In genomic region chr1:13543927-13544556, GRCh38 we compare ENCODE assay signal across 11 cellular contexts. TPM values are rescaled to one million over a fixed set of nuclear protein-coding genes. Genes with fewer than 3 reads are reported as not detected.
DNase-seq lines count a peak whose midpoint lies in the region; ATAC-seq and TF ChIP-seq lines count a peak whose summit lies in the region.
"Had no signal": no experiment of that assay in that cellular context is flagged by ENCODE, and none has a peak within 500 bp of the region (broad histone marks: within the 10 kb centered on the region; RNA-seq: fewer than 3 reads in every experiment).

No MANE protein-coding gene starts in this region.

- H3K4me1 ChIP-seq in smooth muscle cell (ENCODE audit: low read depth): peaks cover 1% of the 10 kb centered on the region

- DNase-seq in HFFc6: no peak
- DNase-seq in astrocyte of the spinal cord (ENCODE audit: low read depth, low spot score): peak; percentile 17
- DNase-seq in iPS-NIHi11 (ENCODE audit: low spot score): peak; percentile 51
- DNase-seq in smooth muscle cell (lab: John Stamatoyannopoulos, UW; ENCODE audit: unreplicated experiment): no peak
- DNase-seq in stimulated activated CD4-positive, alpha-beta T cell treated with anti-CD3 and anti-CD28 coated beads, Interleukin-15, amount 100 ng/mL, for 24 hours: no peak
- DNase-seq in NCI-H510A treated with DMSO at 0.1 percent for 48 hours (lab: John Stamatoyannopoulos, UW): no peak
- DNase-seq in amniotic stem cell (lab: John Stamatoyannopoulos, UW): no peak
- DNase-seq: activated effector memory CD4-positive, alpha-beta T cell treated with anti-CD3 and anti-CD28 coated beads, Interleukin-2, amount 50 U/mL, for 16 hours had no signal

- H3K4me3 ChIP-seq in astrocyte of the spinal cord (ENCODE audit: low read depth, low read length) (no peak overlapping the region), smooth muscle cell (no peak overlapping the region)

- H3K4me3 Mint-ChIP-seq in HFFc6: no peak overlapping the region

- no peaks in the 10 kb centered on the region for H3K36me3 Mint-ChIP-seq in HFFc6 (ENCODE audit: low read depth)

- 50% methylated on average over 14 of the region's 14 CpGs for WGBS in smooth muscle cell (ENCODE audit: low lambda C conversion rate)

- peaks cover 6% of the 10 kb centered on the region for H3K27me3 Mint-ChIP-seq in HFFc6 (ENCODE audit: insufficient read depth)

- no peak overlapping the region for H3K9ac ChIP-seq in smooth muscle cell (ENCODE audit: low read depth)

- in situ Hi-C loops in astrocyte of the spinal cord (cut with HindIII; ENCODE audit: low sequenced_read_pairs): no loop called here

- no peaks in the 10 kb centered on the region for H3K9me3 ChIP-seq in smooth muscle cell (replicated peaks; ENCODE audit: low read depth)
- H3K9me3 ChIP-seq: neutrophil had no signal

- H3K27ac ChIP-seq in smooth muscle cell (ENCODE audit: low read depth): no peak overlapping the region
- H3K27ac ChIP-seq: neutrophil had no signal

- ATAC-seq in HG03280 (IDR thresholded peaks at IDR 0.05; ENCODE audit: unreplicated experiment): no peak

- no peaks in the 10 kb centered on the region for H3K79me2 ChIP-seq in smooth muscle cell (ENCODE audit: low read depth)

- peak; percentile 41 for TF ChIP-seq CTCF in HFFc6 (IDR thresholded peaks at IDR 0.05)
- TF ChIP-seq CTCF in astrocyte of the spinal cord (IDR thresholded peaks at IDR 0.05; ENCODE audit: low read depth, low read length): peak; percentile 40
- peak; percentile 38 for TF ChIP-seq CTCF in smooth muscle cell (IDR thresholded peaks at IDR 0.05; ENCODE audit: borderline replicate concordance, insufficient read depth, poor library complexity, severe bottlenecking)

- H3K4me1 Mint-ChIP-seq in HFFc6 (ENCODE audit: low read depth): no peaks in the 10 kb centered on the region

- peaks cover 69% of the 10 kb centered on the region for H3K9me3 Mint-ChIP-seq in HFFc6

- no peak overlapping the region for H3K27ac Mint-ChIP-seq in HFFc6

- no peaks in the 10 kb centered on the region for H4K20me1 ChIP-seq in smooth muscle cell (ENCODE audit: low read depth)

- no peaks in the 10 kb centered on the region for H3K27me3 ChIP-seq in smooth muscle cell (ENCODE audit: low read depth)
- H3K27me3 ChIP-seq: neutrophil had no signal

- no peaks in the 10 kb centered on the region for H3K36me3 ChIP-seq in smooth muscle cell (ENCODE audit: low read depth)
- H3K36me3 ChIP-seq: neutrophil had no signal

- H3F3A ChIP-seq in smooth muscle cell (ENCODE audit: low read depth): peaks cover 7% of the 10 kb centered on the region

- H3K4me2 ChIP-seq in smooth muscle cell: no peak overlapping the region

- H2AFZ ChIP-seq in smooth muscle cell (ENCODE audit: low read depth): peak overlapping the region; percentile 27

RNA-seq across cellular contexts. Expression of gene LRRC38, which starts 30.2 kb away (rescaled TPM):
- not detected for total RNA-seq in HFFc6 (2021; fragmentation: NEBNext Ultra II Directional; extraction: Animal tissue kit (Norgen Biotek cat#: 25700))
- total RNA-seq in smooth muscle cell: 0.13 TPM in 1 of 2 replicates, not detected in the other
- polyA plus RNA-seq in smooth muscle cell: 0.39 and 0.86 TPM in 2 replicates
- total RNA-seq: NCI-H460 had no signal

RNA-seq across cellular contexts. Expression of gene PDPN, which starts 39.6 kb away (rescaled TPM):
- not detected for total RNA-seq in HFFc6 (2021; fragmentation: NEBNext Ultra II Directional; extraction: Animal tissue kit (Norgen Biotek cat#: 25700))
- total RNA-seq in smooth muscle cell: 459 and 476 TPM in 2 replicates
- polyA plus RNA-seq in smooth muscle cell: 336 and 414 TPM in 2 replicates
- total RNA-seq: NCI-H460 had no signal

Comparison
In these comparisons a context has a peak if more than half of its experiments do, and no peak if none do; other contexts are left out.
1. DNase-seq: peak in astrocyte of the spinal cord (single experiment) and iPS-NIHi11 (single experiment); none in HFFc6 (single experiment), smooth muscle cell (single experiment), stimulated activated CD4-positive, alpha-beta T cell treated with anti-CD3 and anti-CD28 coated beads, Interleukin-15, amount 100 ng/mL, for 24 hours (single experiment), NCI-H510A treated with DMSO at 0.1 percent for 48 hours (single experiment) and amniotic stem cell (single experiment).
2. RNA of gene PDPN, which starts 39.6 kb away (total RNA-seq): 459 to 476 TPM in smooth muscle cell; not detected in HFFc6; every median in the first group is over 100 times any median in the second.
3. Peak in every context shown above with its lines, with median percentiles within 50 percentile points of each other: CTCF ChIP-seq.